Comparison of ENCODE assay signal across 8 cellular contexts in the genomic region with DNA sequence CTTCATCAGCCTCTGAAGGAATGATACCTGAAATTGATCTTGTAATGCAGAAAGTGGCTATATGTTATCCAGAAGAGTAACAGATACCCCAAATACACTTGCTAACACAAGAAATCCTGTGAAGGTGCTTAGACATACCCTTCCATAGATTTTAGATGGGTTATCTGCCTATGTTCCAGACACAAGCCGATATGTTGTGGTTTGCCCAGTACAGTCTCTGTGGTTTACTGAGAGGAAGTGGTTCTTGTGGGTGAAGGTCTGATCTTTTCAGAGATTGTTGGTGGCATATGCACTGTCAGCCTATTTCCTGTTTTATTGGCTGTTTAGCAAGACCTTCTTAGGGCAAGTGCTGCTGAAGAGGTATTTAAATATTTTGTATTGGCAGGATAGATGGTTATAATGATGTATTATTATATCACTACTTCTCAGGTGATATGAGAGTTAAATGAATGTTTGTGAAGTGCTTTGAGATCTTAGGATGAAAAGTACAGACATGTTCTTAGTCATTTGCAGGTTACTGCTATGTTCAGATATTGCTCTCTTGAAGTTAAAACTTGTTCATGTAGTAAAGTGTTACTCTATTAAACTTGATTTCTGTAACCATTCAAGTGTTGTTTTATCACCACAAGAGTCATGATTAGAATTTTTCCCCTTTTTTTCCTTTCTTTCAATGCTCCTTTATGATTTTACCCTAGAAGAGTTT. TPM values are rescaled to one million over a fixed set of nuclear protein-coding genes. Genes with fewer than 3 reads are reported as not detected.
DNase-seq lines count a peak whose midpoint lies in the region; ATAC-seq and TF ChIP-seq lines count a peak whose summit lies in the region.

No MANE protein-coding gene starts in this region.

- intact Hi-C loops in HCT116 (cut with micrococcal nuclease) = no loop called here

- no peaks in the 10 kb centered on the region for H3K9me3 ChIP-seq in HCT116 (ENCODE audit: control insufficient read depth in 1 of 2, insufficient read depth in 1 of 2, low read depth in 1 of 2, low read length in 2 of 2)

- H3K36me3 ChIP-seq in HCT116 (ENCODE audit: control insufficient read depth in 1 of 2, insufficient read depth in 2 of 2, low read length in 2 of 2) = no peaks in the 10 kb centered on the region

- RAD21 ChIA-PET in HCT116 (lab: Charles Lee; ENCODE audit: low non-redundant PET in 1 of 2, low total read pairs in 2 of 2, uncharacterized antibody in 2 of 2, unreplicated experiment in 2 of 2) = no interaction called here

- H3K27ac Mint-ChIP-seq in activated T-cell treated with anti-CD3 and anti-CD28 coated beads, Interleukin-2, amount 50 U/mL, for 24 hours = peak overlapping the region; percentile 68

- no peak overlapping the region; a peak in 1 of 4 replicates for H3K4me3 ChIP-seq in HCT116 (replicated peaks in 1 of 2; ENCODE audit: low read depth in 1 of 2, low read length in 2 of 2)

- H4K20me1 ChIP-seq in HCT116 (ENCODE audit: insufficient read depth) = peaks cover 11% of the 10 kb centered on the region; the same call in 1 of the 2 replicates

- CTCF ChIA-PET in HCT116 (lab: Charles Lee) = no interaction called here

- peaks cover 75% of the 10 kb centered on the region for H3K27me3 Mint-ChIP-seq in activated T-cell treated with anti-CD3 and anti-CD28 coated beads, Interleukin-2, amount 50 U/mL, for 24 hours

- peak; percentile 64 for DNase-seq in activated effector memory CD4-positive, alpha-beta T cell treated with anti-CD3 and anti-CD28 coated beads, Interleukin-2, amount 50 U/mL, for 16 hours
- DNase-seq in activated effector memory CD4-positive, alpha-beta T cell treated with Interleukin-2 at 50 U/mL for 16 hours = no peak
- DNase-seq in HCT116 (ENCODE audit: low read depth, low spot score) (peak; percentile 38), LoVo (ENCODE audit: low spot score) (peak; percentile 57), myocyte (ENCODE audit: low read depth) (peak; percentile 68), caudate nucleus (lab: John Stamatoyannopoulos, UW) (no peak), cortex of kidney (lab: John Stamatoyannopoulos, UW) (no peak)
- no peak for DNase-seq in activated T-cell treated with anti-CD3 and anti-CD28 coated beads, Interleukin-2, amount 50 U/mL, for 24 hours

- peaks cover 59 to 64% of the 10 kb centered on the region in 2 experiments for H3K4me1 ChIP-seq in HCT116 (ENCODE audit: control insufficient read depth in 1 of 2, insufficient read depth in 2 of 2, low read length in 2 of 2)

- peaks cover 99% of the 10 kb centered on the region for H3K79me2 ChIP-seq in HCT116 (ENCODE audit: insufficient read depth, low read length)

- H3K4me2 ChIP-seq in HCT116 (ENCODE audit: low read length) = peak overlapping the region; percentile 46

- H3K9ac ChIP-seq in HCT116 (ENCODE audit: low read length) = no peak overlapping the region

- BruUV-seq in HCT116 (replicated peaks; lab: Mats Ljungman, UMichigan) = no TSS peak

- peak overlapping the region; percentile 7 for H3K4me3 Mint-ChIP-seq in activated T-cell treated with anti-CD3 and anti-CD28 coated beads, Interleukin-2, amount 50 U/mL, for 24 hours

- H3K4me1 Mint-ChIP-seq in activated T-cell treated with anti-CD3 and anti-CD28 coated beads, Interleukin-2, amount 50 U/mL, for 24 hours (ENCODE audit: low read depth) = peaks cover 43% of the 10 kb centered on the region

- no peak for TF ChIP-seq CTCF in HCT116 (IDR thresholded peaks at IDR 0.05 in 2 of 3, conservative IDR thresholded peaks at IDR 0.05 in 1 of 3; ENCODE audit: borderline replicate concordance in 1 of 3, insufficient read depth in 1 of 3, low read depth in 2 of 3, low read length in 2 of 3)

- H3K27ac ChIP-seq in HCT116 (ENCODE audit: low read depth, low read length) (0 out of 2 replicates have a peak overlapping the region, but pooled peaks have one; percentile 9), caudate nucleus (ENCODE audit: low read depth, low read length) (no peak overlapping the region)

- no peaks in the 10 kb centered on the region for H3K9me2 ChIP-seq in HCT116 (ENCODE audit: insufficient read depth)

- H3K27me3 ChIP-seq in HCT116 (ENCODE audit: insufficient read depth, low read length) = no peaks in the 10 kb centered on the region

- no peak for TF ChIP-seq RAD21 in HCT116 (IDR thresholded peaks at IDR 0.05; ENCODE audit: low read depth)

- peaks cover 5% of the 10 kb centered on the region for H3K9me3 Mint-ChIP-seq in activated T-cell treated with anti-CD3 and anti-CD28 coated beads, Interleukin-2, amount 50 U/mL, for 24 hours

- no peak overlapping the region for H2AFZ ChIP-seq in HCT116 (ENCODE audit: low read depth, low read length, poor library complexity, severe bottlenecking)

- ATAC-seq in HCT116 = peak; percentile 77

- no peaks in the 10 kb centered on the region for H3K36me3 Mint-ChIP-seq in activated T-cell treated with anti-CD3 and anti-CD28 coated beads, Interleukin-2, amount 50 U/mL, for 24 hours (ENCODE audit: low read depth)

- no peak for TF ChIP-seq POLR2A in HCT116 (IDR thresholded peaks at IDR 0.05; ENCODE audit: borderline replicate concordance, extremely low read depth, insufficient read depth, insufficient read length)

- POLR2A ChIA-PET in HCT116 (lab: Charles Lee) = no interaction called here

TF ChIP-seq in HCT116, 20 proteins besides CTCF, POLR2A, EP300 and RAD21:
- TF ChIP-seq, protein P1, sequence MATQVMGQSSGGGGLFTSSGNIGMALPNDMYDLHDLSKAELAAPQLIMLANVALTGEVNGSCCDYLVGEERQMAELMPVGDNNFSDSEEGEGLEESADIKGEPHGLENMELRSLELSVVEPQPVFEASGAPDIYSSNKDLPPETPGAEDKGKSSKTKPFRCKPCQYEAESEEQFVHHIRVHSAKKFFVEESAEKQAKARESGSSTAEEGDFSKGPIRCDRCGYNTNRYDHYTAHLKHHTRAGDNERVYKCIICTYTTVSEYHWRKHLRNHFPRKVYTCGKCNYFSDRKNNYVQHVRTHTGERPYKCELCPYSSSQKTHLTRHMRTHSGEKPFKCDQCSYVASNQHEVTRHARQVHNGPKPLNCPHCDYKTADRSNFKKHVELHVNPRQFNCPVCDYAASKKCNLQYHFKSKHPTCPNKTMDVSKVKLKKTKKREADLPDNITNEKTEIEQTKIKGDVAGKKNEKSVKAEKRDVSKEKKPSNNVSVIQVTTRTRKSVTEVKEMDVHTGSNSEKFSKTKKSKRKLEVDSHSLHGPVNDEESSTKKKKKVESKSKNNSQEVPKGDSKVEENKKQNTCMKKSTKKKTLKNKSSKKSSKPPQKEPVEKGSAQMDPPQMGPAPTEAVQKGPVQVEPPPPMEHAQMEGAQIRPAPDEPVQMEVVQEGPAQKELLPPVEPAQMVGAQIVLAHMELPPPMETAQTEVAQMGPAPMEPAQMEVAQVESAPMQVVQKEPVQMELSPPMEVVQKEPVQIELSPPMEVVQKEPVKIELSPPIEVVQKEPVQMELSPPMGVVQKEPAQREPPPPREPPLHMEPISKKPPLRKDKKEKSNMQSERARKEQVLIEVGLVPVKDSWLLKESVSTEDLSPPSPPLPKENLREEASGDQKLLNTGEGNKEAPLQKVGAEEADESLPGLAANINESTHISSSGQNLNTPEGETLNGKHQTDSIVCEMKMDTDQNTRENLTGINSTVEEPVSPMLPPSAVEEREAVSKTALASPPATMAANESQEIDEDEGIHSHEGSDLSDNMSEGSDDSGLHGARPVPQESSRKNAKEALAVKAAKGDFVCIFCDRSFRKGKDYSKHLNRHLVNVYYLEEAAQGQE (IDR thresholded peaks at IDR 0.05; ENCODE audit: low read depth) = no peak
- no peak for TF ChIP-seq EZH2 (IDR thresholded peaks at IDR 0.05)
- TF ChIP-seq ZFX (IDR thresholded peaks at IDR 0.05) = no peak
- TF ChIP-seq CEBPB (IDR thresholded peaks at IDR 0.05; ENCODE audit: low read depth) = no peak
- TF ChIP-seq FOSL1 (IDR thresholded peaks at IDR 0.05; ENCODE audit: low read depth) = no peak
- TF ChIP-seq, protein P2, sequence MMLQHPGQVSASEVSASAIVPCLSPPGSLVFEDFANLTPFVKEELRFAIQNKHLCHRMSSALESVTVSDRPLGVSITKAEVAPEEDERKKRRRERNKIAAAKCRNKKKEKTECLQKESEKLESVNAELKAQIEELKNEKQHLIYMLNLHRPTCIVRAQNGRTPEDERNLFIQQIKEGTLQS (IDR thresholded peaks at IDR 0.05) = no peak
- no peak for TF ChIP-seq EZH2phosphoT487 (IDR thresholded peaks at IDR 0.05; ENCODE audit: borderline replicate concordance)
- TF ChIP-seq POLR2AphosphoS5 (IDR thresholded peaks at IDR 0.05; ENCODE audit: low read depth, low read length) = no peak
- TF ChIP-seq ZNF274 (IDR thresholded peaks at IDR 0.05; ENCODE audit: low read depth, low read length) = no peak
- TF ChIP-seq, protein P3, sequence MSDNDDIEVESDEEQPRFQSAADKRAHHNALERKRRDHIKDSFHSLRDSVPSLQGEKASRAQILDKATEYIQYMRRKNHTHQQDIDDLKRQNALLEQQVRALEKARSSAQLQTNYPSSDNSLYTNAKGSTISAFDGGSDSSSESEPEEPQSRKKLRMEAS (IDR thresholded peaks at IDR 0.05) = no peak
- no peak; the same call in 1 of the 2 replicates for TF ChIP-seq JUND (IDR thresholded peaks at IDR 0.05)
- TF ChIP-seq SP1 (IDR thresholded peaks at IDR 0.05; ENCODE audit: low read depth) = no peak; the same call in 1 of the 2 replicates
- no peak for TF ChIP-seq SIN3A (IDR thresholded peaks at IDR 0.05; ENCODE audit: low read depth)
- TF ChIP-seq CBX3 (IDR thresholded peaks at IDR 0.05; ENCODE audit: low read depth) = no peak
- TF ChIP-seq YY1 (IDR thresholded peaks at IDR 0.05; ENCODE audit: extremely low read depth, insufficient replicate concordance, low read depth, low read length) = no peak
- TF ChIP-seq EGR1 (IDR thresholded peaks at IDR 0.05; ENCODE audit: low read depth) = no peak
- TF ChIP-seq ELF1 (IDR thresholded peaks at IDR 0.05; ENCODE audit: borderline replicate concordance, low read depth) = no peak
- TF ChIP-seq SRF (IDR thresholded peaks at IDR 0.05; ENCODE audit: low read depth) = no peak

RNA-seq across cellular contexts. Expression of a gene that starts 8.2 kb away (rescaled TPM):
- total RNA-seq in HCT116 (2021; ENCODE audit: unreplicated experiment) = 81.4 TPM
- polyA plus RNA-seq in HCT116 (2012) = 27.4 and 29.4 TPM in 2 replicates
- total RNA-seq in myocyte = 85.1 and 85.6 TPM in 2 replicates
- 32.7 TPM for polyA plus RNA-seq in myocyte (2012)

RNA-seq across cellular contexts. Expression of a gene that starts 19.4 kb away (rescaled TPM):
- 9.1 TPM for total RNA-seq in HCT116 (2021; ENCODE audit: unreplicated experiment)
- 4.9 and 7.1 TPM in 2 replicates for polyA plus RNA-seq in HCT116 (2012)
- 17.7 and 24.2 TPM in 2 replicates for total RNA-seq in myocyte
- 11.5 TPM for polyA plus RNA-seq in myocyte (2012)

Comparison
In these comparisons a context has a peak if more than half of its experiments do, and no peak if none do; other contexts are left out.
1. DNase-seq: peak in activated effector memory CD4-positive, alpha-beta T cell treated with anti-CD3 and anti-CD28 coated beads, Interleukin-2, amount 50 U/mL, for 16 hours (single experiment), HCT116 (single experiment), LoVo (single experiment) and myocyte (single experiment); none in activated effector memory CD4-positive, alpha-beta T cell treated with Interleukin-2 at 50 U/mL for 16 hours (single experiment), activated T-cell treated with anti-CD3 and anti-CD28 coated beads, Interleukin-2, amount 50 U/mL, for 24 hours (single experiment), caudate nucleus (0 of 61) and cortex of kidney (single experiment).